17 cellular contexts compared by ENCODE assay signal in the genomic region with DNA sequence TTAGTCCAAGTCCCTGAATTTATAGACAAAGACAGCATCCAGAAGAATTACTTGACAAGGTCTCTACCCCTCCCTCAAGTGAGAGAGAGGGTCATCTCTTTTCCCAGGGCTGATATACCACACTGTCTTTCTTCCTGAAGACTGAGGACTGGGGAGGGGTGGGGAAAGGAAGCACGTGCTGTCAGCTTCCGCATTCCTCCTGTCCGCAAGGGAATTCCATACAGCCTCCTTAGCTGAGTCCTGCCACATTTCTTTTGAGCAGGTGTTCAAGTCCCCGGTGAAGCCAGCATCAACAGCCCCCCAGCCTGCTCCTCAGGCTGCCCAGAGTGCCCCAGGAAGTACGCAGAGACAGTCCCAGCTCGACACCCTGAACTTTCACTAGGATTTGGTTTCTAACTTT. TPM values are rescaled to one million over a fixed set of nuclear protein-coding genes. Genes with fewer than 3 reads are reported as not detected.
"Had no signal": no experiment of that assay in that cellular context is flagged by ENCODE, and none has a peak within 500 bp of the region (broad histone marks: within the 10 kb centered on the region; RNA-seq: fewer than 3 reads in every experiment).

No MANE protein-coding gene starts in this region.

- H3K27ac ChIP-seq: gastroesophageal sphincter, ovary, suprapubic skin, upper lobe of left lung had no signal

- H3K4me3 ChIP-seq: gastroesophageal sphincter, ovary, suprapubic skin, upper lobe of left lung had no signal

- ATAC-seq: gastroesophageal sphincter; left lobe of liver; stimulated activated naive CD8-positive, alpha-beta T cell treated with anti-CD3 and anti-CD28 coated beads, Interleukin-15, Interleukin-2, amounts not matched to agents 100 U/mL and 50 U/mL, for 24 hours; T-helper 17 cell had no signal

- DNase-seq: activated CD4-positive, alpha-beta T cell treated with anti-CD3 and anti-CD28 coated beads, Interleukin-2, amount 50 U/mL, for 48 hours; activated gamma-delta T cell treated with Interleukin-2 at 50 U/mL for 16 hours; activated T-cell treated with anti-CD3 and anti-CD28 coated beads, Interleukin-2, amount 50 U/mL, for 48 hours; cortex of kidney; effector memory CD4-positive, alpha-beta T cell; mesenchymal stem cell; nephron progenitor cell; ovary; stimulated activated CD4-positive, alpha-beta T cell treated with anti-CD3 and anti-CD28 coated beads, Interleukin-2, amount 100 ng/mL, for 48 hours; stimulated activated naive CD8-positive, alpha-beta T cell treated with anti-CD3 and anti-CD28 coated beads, Interleukin-15, Interleukin-2, amounts not matched to agents 100 U/mL and 50 U/mL, for 24 hours; T-helper 17 cell; upper lobe of left lung had no signal

- H3K9me3 Mint-ChIP-seq: nephron progenitor cell had no signal

- H3K4me1 ChIP-seq: gastroesophageal sphincter, upper lobe of left lung had no signal

- H3K4me3 Mint-ChIP-seq: nephron progenitor cell, T-helper 17 cell had no signal

- H3K27ac Mint-ChIP-seq: nephron progenitor cell, T-helper 17 cell had no signal

- H3K27me3 Mint-ChIP-seq: T-helper 17 cell had no signal

- H3K27me3 ChIP-seq: gastroesophageal sphincter, ovary, suprapubic skin, upper lobe of left lung had no signal

- H3K36me3 ChIP-seq: gastroesophageal sphincter, ovary, suprapubic skin, upper lobe of left lung had no signal

- FAIRE-seq: astrocyte, TTC549 had no signal

RNA-seq across cellular contexts. Expression of gene PCAT6, which starts 34.2 kb away (rescaled TPM):
- total RNA-seq: gastroesophageal sphincter had no signal
